In genomic region chr13:104584481-104584880, GRCh38 we compare ENCODE assay signal across 21 cellular contexts.
DNase-seq lines count a peak whose midpoint lies in the region; ATAC-seq and TF ChIP-seq lines count a peak whose summit lies in the region.
"Had no signal": no experiment of that assay in that cellular context is flagged by ENCODE, and none has a peak within 500 bp of the region (broad histone marks: within the 10 kb centered on the region; RNA-seq: fewer than 3 reads in every experiment).

No MANE protein-coding gene starts in this region.

- no peak for TF ChIP-seq CTCF in astrocyte of the spinal cord (IDR thresholded peaks at IDR 0.05; ENCODE audit: low read depth, low read length)

- no peak for ATAC-seq in HG02798 (IDR thresholded peaks at IDR 0.05; ENCODE audit: poor library complexity, unreplicated experiment)
- ATAC-seq: GM23338 had no signal

- no peak overlapping the region for H3K4me3 ChIP-seq in astrocyte of the spinal cord (ENCODE audit: low read depth, low read length)
- H3K4me3 ChIP-seq in skeletal muscle cell (ENCODE audit: low read depth, low read length) = no peak overlapping the region
- H3K4me3 ChIP-seq: GM23338, HAP-1, Peyer's patch, SJSA1 had no signal

- in situ Hi-C loops in astrocyte of the spinal cord (cut with HindIII; ENCODE audit: low sequenced_read_pairs) = no loop called here

- peak; percentile 73 for DNase-seq in NCI-H82 (lab: John Stamatoyannopoulos, UW)
- peak; percentile 55 for DNase-seq in astrocyte of the spinal cord (ENCODE audit: low read depth, low spot score)
- peak; percentile 66 for DNase-seq in fibroblast of peridontal ligament (ENCODE audit: extremely low read depth)
- DNase-seq in skeletal muscle cell (ENCODE audit: low read depth) = peak; percentile 14
- no peak for DNase-seq in HCEC 1CT
- DNase-seq in SKM-1 treated with dmso at 0.1 percent for 144 hours (lab: John Stamatoyannopoulos, UW; ENCODE audit: unreplicated experiment) = no peak
- DNase-seq: Calu3; CD8-positive, alpha-beta memory T cell; DMS153; GDM1; NCI-H1092 treated with DMSO at 0.1 percent for 48 hours; NCI-H1436 treated with DMSO at 0.1 percent for 48 hours; NCI-H1930; NCI-H2227 treated with DMSO at 0.1 percent for 48 hours; NCI-H510A treated with DMSO at 0.1 percent for 48 hours; NCI-H748 treated with DMSO at 0.1 percent for 48 hours; Peyer's patch had no signal

Comparison
In these comparisons a context has a peak if more than half of its experiments do, and no peak if none do; other contexts are left out.
1. DNase-seq: peak in NCI-H82 (single experiment), astrocyte of the spinal cord (single experiment), fibroblast of peridontal ligament (single experiment) and skeletal muscle cell (single experiment); none in HCEC 1CT (single experiment) and SKM-1 treated with dmso at 0.1 percent for 144 hours (single experiment).